Comparison of ENCODE assay signal across 15 cellular contexts in the genomic region with DNA sequence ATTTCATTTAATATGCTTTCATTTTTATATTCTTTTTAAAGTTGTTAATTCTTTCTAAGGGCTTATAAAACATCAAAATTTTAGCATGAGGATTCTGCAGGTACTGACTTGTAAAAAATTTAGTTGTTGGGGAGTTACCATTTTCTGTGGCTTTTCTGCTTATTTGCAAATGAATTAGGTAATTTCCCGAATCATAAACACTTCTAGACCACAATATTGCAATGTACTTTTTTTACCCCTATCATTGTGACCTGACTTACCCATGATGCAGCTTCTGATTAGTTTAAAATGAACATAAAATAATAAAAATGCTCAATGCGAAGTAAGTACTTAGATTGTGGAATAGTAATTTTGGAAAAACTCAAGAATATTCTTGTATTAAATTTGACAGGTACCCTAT. TPM values are rescaled to one million over a fixed set of nuclear protein-coding genes. Genes with fewer than 3 reads are reported as not detected.
DNase-seq lines count a peak whose midpoint lies in the region; ATAC-seq and TF ChIP-seq lines count a peak whose summit lies in the region.
"Had no signal": no experiment of that assay in that cellular context is flagged by ENCODE, and none has a peak within 500 bp of the region (broad histone marks: within the 10 kb centered on the region; RNA-seq: fewer than 3 reads in every experiment).

No MANE protein-coding gene starts in this region.

- no peak for DNase-seq in stimulated activated naive CD8-positive, alpha-beta T cell treated with anti-CD3 and anti-CD28 coated beads, Interleukin-15, amount 100 ng/mL, for 72 hours
- DNase-seq in stimulated activated naive CD8-positive, alpha-beta T cell treated with anti-CD3 and anti-CD28 coated beads, Interleukin-15, Interleukin-2, amounts not matched to agents 100 U/mL and 50 U/mL, for 24 hours: no peak
- DNase-seq in T-helper 17 cell (no peak), COLO829 (ENCODE audit: low spot score) (no peak), erythroblast (lab: John Stamatoyannopoulos, UW) (no peak)
- no peak for DNase-seq in stimulated activated effector memory CD8-positive, alpha-beta T cell treated with anti-CD3 and anti-CD28 coated beads, Interleukin-12 subunit alpha, Interleukin-12 subunit beta, amount 100 ng/mL, for 72 hours (ENCODE audit: low spot score in 2 of 2)
- DNase-seq: caudate nucleus, NCI-H1930, NCI-H345, right lobe of liver, SHP77 treated with DMSO at 0.1 percent for 48 hours had no signal

- H3K4me3 Mint-ChIP-seq in stimulated activated naive CD8-positive, alpha-beta T cell treated with anti-CD3 and anti-CD28 coated beads, Interleukin-15, amount 100 ng/mL, for 72 hours: no peak overlapping the region
- H3K4me3 Mint-ChIP-seq in T-helper 17 cell: no peak overlapping the region
- no peak overlapping the region for H3K4me3 Mint-ChIP-seq in stimulated activated effector memory CD8-positive, alpha-beta T cell treated with anti-CD3 and anti-CD28 coated beads, Interleukin-12 subunit alpha, Interleukin-12 subunit beta, amount 100 ng/mL, for 72 hours
- H3K4me3 Mint-ChIP-seq: WTC11 had no signal

- H3K4me1 Mint-ChIP-seq in stimulated activated naive CD8-positive, alpha-beta T cell treated with anti-CD3 and anti-CD28 coated beads, Interleukin-15, amount 100 ng/mL, for 72 hours: peaks cover 24% of the 10 kb centered on the region
- H3K4me1 Mint-ChIP-seq in T-helper 17 cell: peaks cover 21% of the 10 kb centered on the region
- peaks cover 20% of the 10 kb centered on the region for H3K4me1 Mint-ChIP-seq in stimulated activated effector memory CD8-positive, alpha-beta T cell treated with anti-CD3 and anti-CD28 coated beads, Interleukin-12 subunit alpha, Interleukin-12 subunit beta, amount 100 ng/mL, for 72 hours
- H3K4me1 Mint-ChIP-seq: WTC11 had no signal

- H3K9me3 ChIP-seq in T-helper 17 cell (ENCODE audit: control insufficient read depth, low read length, poor library complexity, severe bottlenecking): no peaks in the 10 kb centered on the region
- H3K9me3 ChIP-seq: esophagus muscularis mucosa, right lobe of liver had no signal

- no peaks in the 10 kb centered on the region for H3K9me3 Mint-ChIP-seq in stimulated activated naive CD8-positive, alpha-beta T cell treated with anti-CD3 and anti-CD28 coated beads, Interleukin-15, amount 100 ng/mL, for 72 hours
- no peaks in the 10 kb centered on the region for H3K9me3 Mint-ChIP-seq in stimulated activated effector memory CD8-positive, alpha-beta T cell treated with anti-CD3 and anti-CD28 coated beads, Interleukin-12 subunit alpha, Interleukin-12 subunit beta, amount 100 ng/mL, for 72 hours
- H3K9me3 Mint-ChIP-seq: WTC11 had no signal

- ATAC-seq in stimulated activated naive CD8-positive, alpha-beta T cell treated with anti-CD3 and anti-CD28 coated beads, Interleukin-15, amount 100 ng/mL, for 72 hours: peak; percentile 50
- ATAC-seq in stimulated activated naive CD8-positive, alpha-beta T cell treated with anti-CD3 and anti-CD28 coated beads, Interleukin-15, Interleukin-2, amounts not matched to agents 100 U/mL and 50 U/mL, for 24 hours: no peak
- peak; percentile 49 for ATAC-seq in HG03432 (IDR thresholded peaks at IDR 0.05; ENCODE audit: unreplicated experiment)
- ATAC-seq in T-helper 17 cell: peak; percentile 53
- ATAC-seq in stimulated activated effector memory CD8-positive, alpha-beta T cell treated with anti-CD3 and anti-CD28 coated beads, Interleukin-12 subunit alpha, Interleukin-12 subunit beta, amount 100 ng/mL, for 72 hours: peak; percentile 54
- ATAC-seq in GM18519 (IDR thresholded peaks at IDR 0.05; ENCODE audit: low FRiP score, unreplicated experiment): no peak
- ATAC-seq: WTC11 had no signal

- H3K27me3 Mint-ChIP-seq in stimulated activated naive CD8-positive, alpha-beta T cell treated with anti-CD3 and anti-CD28 coated beads, Interleukin-15, amount 100 ng/mL, for 72 hours: no peaks in the 10 kb centered on the region
- no peaks in the 10 kb centered on the region for H3K27me3 Mint-ChIP-seq in T-helper 17 cell

- H3K27ac Mint-ChIP-seq in stimulated activated naive CD8-positive, alpha-beta T cell treated with anti-CD3 and anti-CD28 coated beads, Interleukin-15, amount 100 ng/mL, for 72 hours: no peak overlapping the region
- H3K27ac Mint-ChIP-seq in T-helper 17 cell: peak overlapping the region; percentile 62
- no peak overlapping the region for H3K27ac Mint-ChIP-seq in stimulated activated effector memory CD8-positive, alpha-beta T cell treated with anti-CD3 and anti-CD28 coated beads, Interleukin-12 subunit alpha, Interleukin-12 subunit beta, amount 100 ng/mL, for 72 hours
- H3K27ac Mint-ChIP-seq: WTC11 had no signal

- TF ChIP-seq POLR2A in erythroblast (IDR thresholded peaks at IDR 0.05; ENCODE audit: low read length): no peak

- no peaks in the 10 kb centered on the region for H3K36me3 Mint-ChIP-seq in T-helper 17 cell (ENCODE audit: low read depth)
- H3K36me3 Mint-ChIP-seq in stimulated activated effector memory CD8-positive, alpha-beta T cell treated with anti-CD3 and anti-CD28 coated beads, Interleukin-12 subunit alpha, Interleukin-12 subunit beta, amount 100 ng/mL, for 72 hours: peaks cover 2% of the 10 kb centered on the region

RNA-seq across cellular contexts. Expression of a gene that starts 11.4 kb away (rescaled TPM):
- 10 to 100 TPM; 14.3 to 17.9 TPM for total RNA-seq in T-helper 17 cell

RNA-seq across cellular contexts. Expression of a gene that starts 12.6 kb away (rescaled TPM):
- total RNA-seq in T-helper 17 cell: 100 to 1,000 TPM; 117 to 133 TPM

Comparison
In these comparisons a context has a peak if more than half of its experiments do, and no peak if none do; other contexts are left out.
1. ATAC-seq: peak in stimulated activated naive CD8-positive, alpha-beta T cell treated with anti-CD3 and anti-CD28 coated beads, Interleukin-15, amount 100 ng/mL, for 72 hours (single experiment), HG03432 (single experiment), T-helper 17 cell (single experiment) and stimulated activated effector memory CD8-positive, alpha-beta T cell treated with anti-CD3 and anti-CD28 coated beads, Interleukin-12 subunit alpha, Interleukin-12 subunit beta, amount 100 ng/mL, for 72 hours (single experiment); none in stimulated activated naive CD8-positive, alpha-beta T cell treated with anti-CD3 and anti-CD28 coated beads, Interleukin-15, Interleukin-2, amounts not matched to agents 100 U/mL and 50 U/mL, for 24 hours (single experiment) and GM18519 (single experiment).